1 cellular context compared by ENCODE assay signal in the genomic region with DNA sequence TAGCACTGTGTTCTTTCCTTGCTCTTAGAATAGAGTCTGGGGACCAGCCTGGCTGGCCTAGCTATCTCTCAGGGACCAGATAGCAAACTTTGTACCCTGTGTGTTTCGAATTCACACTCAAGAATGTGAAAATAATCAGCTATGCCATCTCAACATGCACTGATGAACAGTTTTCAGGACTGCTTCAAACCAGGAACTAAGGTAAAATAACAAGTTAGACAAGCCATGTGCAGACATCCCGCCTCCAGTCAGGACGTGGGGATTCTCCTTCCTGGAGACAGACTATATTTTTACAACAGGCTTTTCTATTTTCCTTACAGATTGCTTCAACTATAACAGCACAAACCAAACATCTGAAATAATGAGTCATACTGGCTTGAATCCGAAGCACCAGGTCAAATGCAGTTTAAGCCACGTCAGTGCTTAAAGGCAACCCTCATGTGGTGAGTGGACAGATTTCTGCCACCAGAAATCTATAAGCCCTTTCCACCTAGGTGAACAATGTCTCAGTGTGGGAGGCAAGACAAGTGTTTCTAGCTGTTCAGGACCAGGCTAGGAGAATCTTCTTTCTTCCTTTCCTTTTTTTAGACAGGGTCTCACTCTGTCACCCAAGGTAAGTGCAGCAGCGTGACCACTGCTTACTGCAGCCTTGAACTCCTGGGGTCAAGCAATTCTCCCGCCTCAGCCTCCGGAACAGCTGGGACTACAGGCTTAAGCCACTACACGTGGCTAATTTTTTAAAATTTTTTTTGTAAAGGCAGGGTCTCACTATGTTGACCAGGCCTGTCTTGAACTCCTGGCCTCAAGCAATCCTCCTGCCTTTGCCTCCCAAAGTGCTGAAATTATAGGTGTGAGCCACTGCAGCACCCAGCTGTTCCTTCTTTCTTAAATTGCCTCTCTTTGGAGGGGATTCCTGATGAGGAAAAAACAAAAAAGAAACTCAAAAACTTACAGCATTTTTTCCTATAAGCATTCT.
TF ChIP-seq lines count a peak whose summit lies in the region.

No MANE protein-coding gene starts in this region.

TF ChIP-seq in SK-N-SH, 30 proteins besides CTCF, POLR2A, EP300 and RAD21 (continued from another document):
- TF ChIP-seq, protein P1, sequence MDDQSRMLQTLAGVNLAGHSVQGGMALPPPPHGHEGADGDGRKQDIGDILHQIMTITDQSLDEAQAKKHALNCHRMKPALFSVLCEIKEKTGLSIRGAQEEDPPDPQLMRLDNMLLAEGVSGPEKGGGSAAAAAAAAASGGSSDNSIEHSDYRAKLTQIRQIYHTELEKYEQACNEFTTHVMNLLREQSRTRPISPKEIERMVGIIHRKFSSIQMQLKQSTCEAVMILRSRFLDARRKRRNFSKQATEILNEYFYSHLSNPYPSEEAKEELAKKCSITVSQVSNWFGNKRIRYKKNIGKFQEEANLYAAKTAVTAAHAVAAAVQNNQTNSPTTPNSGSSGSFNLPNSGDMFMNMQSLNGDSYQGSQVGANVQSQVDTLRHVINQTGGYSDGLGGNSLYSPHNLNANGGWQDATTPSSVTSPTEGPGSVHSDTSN (IDR thresholded peaks at IDR 0.05), result peak; percentile 71
- TF ChIP-seq EZH2phosphoT487 (IDR thresholded peaks at IDR 0.05; ENCODE audit: borderline replicate concordance, low read depth) (no peak), TEAD4 (IDR thresholded peaks at IDR 0.05; ENCODE audit: borderline replicate concordance, insufficient read depth) (peak; percentile 68; the same call in 1 of the 2 replicates), RCOR1 (IDR thresholded peaks at IDR 0.05; ENCODE audit: low read length) (no peak), CHD2 (IDR thresholded peaks at IDR 0.05; ENCODE audit: low read length, partially characterized antibody) (no peak)
- TF ChIP-seq, protein P2, sequence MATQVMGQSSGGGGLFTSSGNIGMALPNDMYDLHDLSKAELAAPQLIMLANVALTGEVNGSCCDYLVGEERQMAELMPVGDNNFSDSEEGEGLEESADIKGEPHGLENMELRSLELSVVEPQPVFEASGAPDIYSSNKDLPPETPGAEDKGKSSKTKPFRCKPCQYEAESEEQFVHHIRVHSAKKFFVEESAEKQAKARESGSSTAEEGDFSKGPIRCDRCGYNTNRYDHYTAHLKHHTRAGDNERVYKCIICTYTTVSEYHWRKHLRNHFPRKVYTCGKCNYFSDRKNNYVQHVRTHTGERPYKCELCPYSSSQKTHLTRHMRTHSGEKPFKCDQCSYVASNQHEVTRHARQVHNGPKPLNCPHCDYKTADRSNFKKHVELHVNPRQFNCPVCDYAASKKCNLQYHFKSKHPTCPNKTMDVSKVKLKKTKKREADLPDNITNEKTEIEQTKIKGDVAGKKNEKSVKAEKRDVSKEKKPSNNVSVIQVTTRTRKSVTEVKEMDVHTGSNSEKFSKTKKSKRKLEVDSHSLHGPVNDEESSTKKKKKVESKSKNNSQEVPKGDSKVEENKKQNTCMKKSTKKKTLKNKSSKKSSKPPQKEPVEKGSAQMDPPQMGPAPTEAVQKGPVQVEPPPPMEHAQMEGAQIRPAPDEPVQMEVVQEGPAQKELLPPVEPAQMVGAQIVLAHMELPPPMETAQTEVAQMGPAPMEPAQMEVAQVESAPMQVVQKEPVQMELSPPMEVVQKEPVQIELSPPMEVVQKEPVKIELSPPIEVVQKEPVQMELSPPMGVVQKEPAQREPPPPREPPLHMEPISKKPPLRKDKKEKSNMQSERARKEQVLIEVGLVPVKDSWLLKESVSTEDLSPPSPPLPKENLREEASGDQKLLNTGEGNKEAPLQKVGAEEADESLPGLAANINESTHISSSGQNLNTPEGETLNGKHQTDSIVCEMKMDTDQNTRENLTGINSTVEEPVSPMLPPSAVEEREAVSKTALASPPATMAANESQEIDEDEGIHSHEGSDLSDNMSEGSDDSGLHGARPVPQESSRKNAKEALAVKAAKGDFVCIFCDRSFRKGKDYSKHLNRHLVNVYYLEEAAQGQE (IDR thresholded peaks at IDR 0.05; ENCODE audit: low read depth, low read length), result no peak
- TF ChIP-seq, protein P3, sequence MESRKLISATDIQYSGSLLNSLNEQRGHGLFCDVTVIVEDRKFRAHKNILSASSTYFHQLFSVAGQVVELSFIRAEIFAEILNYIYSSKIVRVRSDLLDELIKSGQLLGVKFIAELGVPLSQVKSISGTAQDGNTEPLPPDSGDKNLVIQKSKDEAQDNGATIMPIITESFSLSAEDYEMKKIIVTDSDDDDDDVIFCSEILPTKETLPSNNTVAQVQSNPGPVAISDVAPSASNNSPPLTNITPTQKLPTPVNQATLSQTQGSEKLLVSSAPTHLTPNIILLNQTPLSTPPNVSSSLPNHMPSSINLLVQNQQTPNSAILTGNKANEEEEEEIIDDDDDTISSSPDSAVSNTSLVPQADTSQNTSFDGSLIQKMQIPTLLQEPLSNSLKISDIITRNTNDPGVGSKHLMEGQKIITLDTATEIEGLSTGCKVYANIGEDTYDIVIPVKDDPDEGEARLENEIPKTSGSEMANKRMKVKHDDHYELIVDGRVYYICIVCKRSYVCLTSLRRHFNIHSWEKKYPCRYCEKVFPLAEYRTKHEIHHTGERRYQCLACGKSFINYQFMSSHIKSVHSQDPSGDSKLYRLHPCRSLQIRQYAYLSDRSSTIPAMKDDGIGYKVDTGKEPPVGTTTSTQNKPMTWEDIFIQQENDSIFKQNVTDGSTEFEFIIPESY (IDR thresholded peaks at IDR 0.05; ENCODE audit: borderline replicate concordance, low read depth), result peak; percentile 61; the same call in 1 of the 2 replicates
- TF ChIP-seq, protein P4, sequence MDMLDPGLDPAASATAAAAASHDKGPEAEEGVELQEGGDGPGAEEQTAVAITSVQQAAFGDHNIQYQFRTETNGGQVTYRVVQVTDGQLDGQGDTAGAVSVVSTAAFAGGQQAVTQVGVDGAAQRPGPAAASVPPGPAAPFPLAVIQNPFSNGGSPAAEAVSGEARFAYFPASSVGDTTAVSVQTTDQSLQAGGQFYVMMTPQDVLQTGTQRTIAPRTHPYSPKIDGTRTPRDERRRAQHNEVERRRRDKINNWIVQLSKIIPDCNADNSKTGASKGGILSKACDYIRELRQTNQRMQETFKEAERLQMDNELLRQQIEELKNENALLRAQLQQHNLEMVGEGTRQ (IDR thresholded peaks at IDR 0.05; ENCODE audit: borderline replicate concordance, low read depth, low read length), result no peak
